ENCODE assay signal across 24 cellular contexts in the genomic region with DNA sequence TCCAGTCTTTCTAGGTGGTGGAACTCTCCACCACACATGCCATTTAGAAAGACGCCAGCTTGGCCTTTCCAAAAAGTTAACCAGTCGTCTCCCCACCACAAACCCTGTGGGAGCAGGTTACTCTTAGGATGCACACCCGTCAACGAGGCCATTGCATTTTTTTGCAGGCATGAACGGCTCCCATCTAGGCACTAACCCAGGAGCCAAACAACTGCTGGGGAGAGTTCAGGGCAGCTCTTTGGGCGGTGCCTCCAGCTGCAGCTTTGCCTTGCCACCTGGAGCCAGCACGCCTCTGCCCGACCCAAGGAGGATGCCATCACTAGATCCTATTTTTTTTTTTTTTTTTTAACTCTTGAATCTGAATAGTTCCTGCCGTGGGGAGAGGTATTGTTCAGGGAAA.
"Had no signal": no experiment of that assay in that cellular context is flagged by ENCODE, and none has a peak within 500 bp of the region (broad histone marks: within the 10 kb centered on the region; RNA-seq: fewer than 3 reads in every experiment).

No MANE protein-coding gene starts in this region.

- H3K27me3 ChIP-seq: breast epithelium had no signal

- H3K4me3 Mint-ChIP-seq: activated naive CD4-positive, alpha-beta T cell treated with anti-CD3 and anti-CD28 coated beads, Interleukin-2, amount 50 U/mL, for 24 hours; T-cell had no signal

- H3K4me1 ChIP-seq: breast epithelium had no signal

- H3K27me3 Mint-ChIP-seq: activated naive CD4-positive, alpha-beta T cell treated with anti-CD3 and anti-CD28 coated beads, Interleukin-2, amount 50 U/mL, for 24 hours; T-cell had no signal

- ATAC-seq: activated CD4-positive, CD25-positive, alpha-beta regulatory T cell treated with anti-CD3 and anti-CD28 coated beads, Interleukin-2, amount 50 U/mL, for 24 hours; Right ventricle myocardium inferior; T-cell had no signal

- H3K4me1 Mint-ChIP-seq: activated naive CD4-positive, alpha-beta T cell treated with anti-CD3 and anti-CD28 coated beads, Interleukin-2, amount 50 U/mL, for 24 hours had no signal

- H3K27ac Mint-ChIP-seq: activated naive CD4-positive, alpha-beta T cell treated with anti-CD3 and anti-CD28 coated beads, Interleukin-2, amount 50 U/mL, for 24 hours; T-cell had no signal

- DNase-seq: activated CD4-positive, alpha-beta T cell treated with anti-CD3 and anti-CD28 coated beads for 4 hours; activated CD4-positive, alpha-beta T cell treated with anti-CD3 and anti-CD28 coated beads, Interleukin-2, amount 50 U/mL, for 48 hours; activated CD8-positive, alpha-beta memory T cell treated with anti-CD3 and anti-CD28 coated beads, Interleukin-2, amount 50 U/mL, for 48 hours; activated effector memory CD4-positive, alpha-beta T cell treated with Interleukin-2 at 50 U/mL for 16 hours; activated naive CD4-positive, alpha-beta T cell; activated T-cell treated with anti-CD3 and anti-CD28 coated beads, Interleukin-2, amount 50 U/mL, for 1 hour; aorta; caudate nucleus; Kasumi-1; KBM-7; NCI-H1092; NCI-H1930; NCI-H2107; NCI-H2171 treated with DMSO at 0.1 percent for 48 hours; NCI-H226; NCI-H526; NCI-H82; T-cell; WERI-Rb-1 had no signal

- H3K27ac ChIP-seq: breast epithelium, SK-N-MC had no signal

- H3K4me3 ChIP-seq: breast epithelium, SK-N-MC had no signal
